ENCODE assay signal across 15 cellular contexts in genomic region chr7:14414274-14414986, GRCh38.
DNase-seq lines count a peak whose midpoint lies in the region; ATAC-seq and TF ChIP-seq lines count a peak whose summit lies in the region.
"Had no signal": no experiment of that assay in that cellular context is flagged by ENCODE, and none has a peak within 500 bp of the region (broad histone marks: within the 10 kb centered on the region; RNA-seq: fewer than 3 reads in every experiment).

No MANE protein-coding gene starts in this region.

- peak overlapping the region; percentile 68 for H3K18ac ChIP-seq in mesendoderm (ENCODE audit: low read length)

- no peak overlapping the region for H3K9ac ChIP-seq in mesendoderm (ENCODE audit: low read length)

- no peaks in the 10 kb centered on the region for H3K36me3 Mint-ChIP-seq in T-helper 17 cell (ENCODE audit: low read depth)
- H3K36me3 Mint-ChIP-seq in CD4-positive, alpha-beta T cell (ENCODE audit: low read depth): no peaks in the 10 kb centered on the region

- no peak overlapping the region for H3K4me3 ChIP-seq in heart right ventricle
- no peak overlapping the region for H3K4me3 ChIP-seq in mesendoderm (ENCODE audit: low read length)
- H3K4me3 ChIP-seq: A549, PC-9 had no signal

- POLR2A ChIA-PET in CD4-positive, alpha-beta T cell (lab: Charles Lee): no interaction called here

- TF ChIP-seq CTCF in heart right ventricle (IDR thresholded peaks at IDR 0.05): no peak
- no peak for TF ChIP-seq CTCF in CD4-positive, alpha-beta T cell (IDR thresholded peaks at IDR 0.05)

- no peak overlapping the region for H4K5ac ChIP-seq in mesendoderm (ENCODE audit: low read length)

- no peak overlapping the region for H3K56ac ChIP-seq in mesendoderm (ENCODE audit: low read length)

- H3K23ac ChIP-seq in mesendoderm (ENCODE audit: low read length): no peak overlapping the region

- H2BK15ac ChIP-seq in mesendoderm (replicated peaks; ENCODE audit: low read depth): peak overlapping the region; percentile 57

- DNase-seq in Right ventricle myocardium inferior (ENCODE audit: missing footprints) (no peak), cardiac septum (ENCODE audit: low spot score) (no peak), heart right ventricle (peak in 1 of 2 donors; percentile 59), mesendoderm (peak; percentile 70), T-helper 17 cell (no peak), activated T-cell treated with anti-CD3 and anti-CD28 coated beads for 4 hours (no peak)
- DNase-seq in CD4-positive, alpha-beta T cell: no peak
- DNase-seq: HCEC 1CT, KBM-7, MV-4-11, NCI-H187 treated with DMSO at 0.1 percent for 48 hours, NCI-H524, PC-9 had no signal

- H3K9me3 ChIP-seq in heart right ventricle (peaks cover 0 to 9% (median 0%) of the 10 kb centered on the region in 11 donors), T-helper 17 cell (ENCODE audit: control insufficient read depth, low read length, poor library complexity, severe bottlenecking) (no peaks in the 10 kb centered on the region)
- H3K9me3 ChIP-seq in CD4-positive, alpha-beta T cell (ENCODE audit: control insufficient read depth, low read length): no peaks in the 10 kb centered on the region
- H3K9me3 ChIP-seq: A549 had no signal

- H4K8ac ChIP-seq in mesendoderm (ENCODE audit: low read depth, low read length): no peak overlapping the region

- peak overlapping the region; percentile 36 for H3K4ac ChIP-seq in mesendoderm (ENCODE audit: low read depth, low read length)

- H3K4me2 ChIP-seq in mesendoderm (ENCODE audit: low read length): no peak overlapping the region
- H3K4me2 ChIP-seq: A549, PC-9 had no signal

- intact Hi-C loops in Right ventricle myocardium inferior (cut with DNase I): loop anchor here (5.0 to 10.0 kb wide), 2 partner anchors 82 to 220 kb away; no protein-coding TSS in a partner anchor
- intact Hi-C loops in cardiac septum (cut with DNase I): loop anchor here (10.0 kb wide), 1 partner anchor 200 kb away; no protein-coding TSS in a partner anchor
- intact Hi-C loops in heart right ventricle (cut with DNase I): no loop called here
- intact Hi-C loops in CD4-positive, alpha-beta T cell (cut with DNase I, micrococcal nuclease): no loop called here

- peaks cover 5% of the 10 kb centered on the region for H3K9me3 Mint-ChIP-seq in CD4-positive, alpha-beta T cell

- 25 to 39% methylated on average over 3 of the region's 3 CpGs for WGBS in heart right ventricle, 2 donors
- WGBS in mesendoderm (ENCODE audit: extremely low coverage, insufficient coverage, low lambda C conversion rate): no CpG with 5 or more reads among the region's 3 CpGs

- no peak overlapping the region for H2AK5ac ChIP-seq in mesendoderm (ENCODE audit: low read length)

- H3K27me3 ChIP-seq in heart right ventricle (no peaks in the 10 kb centered on the region), mesendoderm (ENCODE audit: insufficient read depth, low read length, poor library complexity) (no peaks in the 10 kb centered on the region)
- no peaks in the 10 kb centered on the region for H3K27me3 ChIP-seq in CD4-positive, alpha-beta T cell (ENCODE audit: control insufficient read depth, insufficient read depth, low read length)

- H3K4me3 Mint-ChIP-seq in T-helper 17 cell: no peak overlapping the region
- H3K4me3 Mint-ChIP-seq in CD4-positive, alpha-beta T cell: no peak overlapping the region

- H3K36me3 ChIP-seq in heart right ventricle: no peaks in the 10 kb centered on the region
- no peaks in the 10 kb centered on the region for H3K36me3 ChIP-seq in mesendoderm (ENCODE audit: control insufficient read depth, insufficient read depth, low read length)

- H3K4me1 ChIP-seq in heart right ventricle (peaks cover 0 to 14% (median 3%) of the 10 kb centered on the region in 9 donors), mesendoderm (ENCODE audit: control insufficient read depth, low read depth, low read length) (no peaks in the 10 kb centered on the region)
- H3K4me1 ChIP-seq: A549 had no signal

- H3K79me2 ChIP-seq in mesendoderm (ENCODE audit: control insufficient read depth, insufficient read depth, low read length): no peaks in the 10 kb centered on the region

- ATAC-seq in Right ventricle myocardium inferior (peak; percentile 79), heart right ventricle (peak; percentile 63 to 98 (median 94)), T-helper 17 cell (no peak)
- ATAC-seq in CD4-positive, alpha-beta T cell (ENCODE audit: poor library complexity): no peak
- ATAC-seq: A549 had no signal

- peak overlapping the region in 9 of 10 donors; percentile 14 to 84 (median 77) for H3K27ac ChIP-seq in heart right ventricle
- no peak overlapping the region for H3K27ac ChIP-seq in mesendoderm (ENCODE audit: low read depth, low read length)
- no peak overlapping the region for H3K27ac ChIP-seq in CD4-positive, alpha-beta T cell (ENCODE audit: low read depth, low read length)
- H3K27ac ChIP-seq: A549, C4-2B, PC-9 had no signal

- peak overlapping the region; percentile 92 for H2BK120ac ChIP-seq in mesendoderm (ENCODE audit: low read depth, low read length)

- H2BK5ac ChIP-seq in mesendoderm (ENCODE audit: low read length): no peak overlapping the region

- no peaks in the 10 kb centered on the region for H3K4me1 Mint-ChIP-seq in T-helper 17 cell
- H3K4me1 Mint-ChIP-seq in CD4-positive, alpha-beta T cell (ENCODE audit: low read depth): no peaks in the 10 kb centered on the region

- H3K27me3 Mint-ChIP-seq in T-helper 17 cell: no peaks in the 10 kb centered on the region
- H3K27me3 Mint-ChIP-seq in CD4-positive, alpha-beta T cell: no peaks in the 10 kb centered on the region

- no peak overlapping the region for H3K27ac Mint-ChIP-seq in T-helper 17 cell
- H3K27ac Mint-ChIP-seq in CD4-positive, alpha-beta T cell: no peak overlapping the region

- no peaks in the 10 kb centered on the region for H3K79me1 ChIP-seq in mesendoderm (ENCODE audit: low read length)

- CTCF ChIA-PET in CD4-positive, alpha-beta T cell (lab: Charles Lee): no interaction called here

Comparison
In these comparisons a context has a peak if more than half of its experiments do, and no peak if none do; other contexts are left out.
1. intact Hi-C loops: an anchor here in Right ventricle myocardium inferior (5.0 to 10.0 kb wide) and cardiac septum (10.0 kb wide); none called in heart right ventricle and CD4-positive, alpha-beta T cell.
2. ATAC-seq: peak in Right ventricle myocardium inferior (single experiment) and heart right ventricle (8 of 8); none in T-helper 17 cell (single experiment) and CD4-positive, alpha-beta T cell (single experiment).
3. H3K27ac ChIP-seq: peak in heart right ventricle (9 of 10); none in mesendoderm (single experiment) and CD4-positive, alpha-beta T cell (single experiment).